ENCODE assay signal across 1 cellular context in the genomic region with DNA sequence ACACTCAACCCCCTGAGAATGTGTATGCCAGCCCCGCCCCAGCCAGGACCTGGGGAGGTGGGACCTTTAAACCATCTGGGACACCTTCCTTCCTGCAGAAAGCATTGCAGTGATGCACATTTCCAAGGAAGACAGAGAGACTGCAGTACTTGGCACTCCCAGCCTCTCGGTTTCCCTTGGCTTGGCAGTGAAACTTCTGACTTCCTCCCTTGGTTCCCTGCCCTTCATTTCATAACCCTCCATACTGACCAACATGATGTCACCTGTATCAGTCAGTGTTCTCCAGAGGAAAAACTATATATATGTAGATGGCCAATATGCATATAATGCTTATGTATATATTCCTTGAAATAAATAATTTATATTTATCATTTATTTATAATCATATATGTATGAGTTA.
TF ChIP-seq lines count a peak whose summit lies in the region.

No MANE protein-coding gene starts in this region.

TF ChIP-seq in IMR-90, 13 proteins besides CTCF, POLR2A, EP300 and RAD21:
- TF ChIP-seq NFE2L2 (IDR thresholded peaks at IDR 0.05; ENCODE audit: low read depth, low read length), result no peak
- no peak for TF ChIP-seq CEBPB (IDR thresholded peaks at IDR 0.05; ENCODE audit: low read depth, low read length)
- TF ChIP-seq RFX5 (IDR thresholded peaks at IDR 0.05; ENCODE audit: low read depth, low read length), result no peak
- TF ChIP-seq, protein P1, sequence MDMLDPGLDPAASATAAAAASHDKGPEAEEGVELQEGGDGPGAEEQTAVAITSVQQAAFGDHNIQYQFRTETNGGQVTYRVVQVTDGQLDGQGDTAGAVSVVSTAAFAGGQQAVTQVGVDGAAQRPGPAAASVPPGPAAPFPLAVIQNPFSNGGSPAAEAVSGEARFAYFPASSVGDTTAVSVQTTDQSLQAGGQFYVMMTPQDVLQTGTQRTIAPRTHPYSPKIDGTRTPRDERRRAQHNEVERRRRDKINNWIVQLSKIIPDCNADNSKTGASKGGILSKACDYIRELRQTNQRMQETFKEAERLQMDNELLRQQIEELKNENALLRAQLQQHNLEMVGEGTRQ (IDR thresholded peaks at IDR 0.05; ENCODE audit: low read depth, low read length), result no peak
- no peak for TF ChIP-seq SMC3 (IDR thresholded peaks at IDR 0.05; ENCODE audit: low read depth, low read length)
- TF ChIP-seq BHLHE40 (IDR thresholded peaks at IDR 0.05; ENCODE audit: low read depth, low read length), result no peak
- TF ChIP-seq RCOR1 (IDR thresholded peaks at IDR 0.05; ENCODE audit: insufficient replicate concordance, low read length), result no peak
- TF ChIP-seq ELK1 (IDR thresholded peaks at IDR 0.05; ENCODE audit: borderline replicate concordance, low read depth, low read length), result no peak
- TF ChIP-seq FOS (IDR thresholded peaks at IDR 0.05; ENCODE audit: low read depth, low read length), result no peak
- no peak for TF ChIP-seq CHD1 (IDR thresholded peaks at IDR 0.05; ENCODE audit: low read depth, low read length)
- no peak for TF ChIP-seq MAZ (IDR thresholded peaks at IDR 0.05; ENCODE audit: borderline replicate concordance, low read depth, low read length)
- TF ChIP-seq MAFK (IDR thresholded peaks at IDR 0.05; ENCODE audit: low read depth, low read length), result no peak
- TF ChIP-seq MXI1 (IDR thresholded peaks at IDR 0.05; ENCODE audit: borderline replicate concordance, low read depth, low read length), result no peak
